In genomic region chr17:68435876-68436842, GRCh38 we compare ENCODE assay signal across 8 cellular contexts. TPM values are rescaled to one million over a fixed set of nuclear protein-coding genes. Genes with fewer than 3 reads are reported as not detected.
DNase-seq lines count a peak whose midpoint lies in the region; ATAC-seq, FAIRE-seq and TF ChIP-seq lines count a peak whose summit lies in the region.

No MANE protein-coding gene starts in this region.

- peaks cover 10% of the 10 kb centered on the region for H3K36me3 Mint-ChIP-seq in type B pancreatic cell

- H3K4me3 Mint-ChIP-seq in type B pancreatic cell, result no peak overlapping the region

- H3K27me3 Mint-ChIP-seq in type B pancreatic cell, result no peaks in the 10 kb centered on the region

- no peak for FAIRE-seq in pancreas (lab: Jason Lieb, UNC)

- H3K36me3 ChIP-seq in BLaER1 (no peaks in the 10 kb centered on the region), SJSA1 (peaks cover 49% of the 10 kb centered on the region), pancreas (peaks cover 7 to 36% (median 8%) of the 10 kb centered on the region in 3 donors)

- H3K4me2 ChIP-seq in BLaER1, result peak overlapping the region; percentile 47; the same call in 1 of the 2 replicates

- ATAC-seq in pancreas, result peak; percentile 77 to 83 (median 82)

- H3K9me3 Mint-ChIP-seq in type B pancreatic cell, result no peaks in the 10 kb centered on the region

- intact Hi-C loops in pancreas (cut with DNase I), result no loop called here

- no peaks in the 10 kb centered on the region for H4K20me1 ChIP-seq in BLaER1

- H3K27me3 ChIP-seq in BLaER1, result no peaks in the 10 kb centered on the region
- no peaks in the 10 kb centered on the region for H3K27me3 ChIP-seq in SJSA1 (replicated peaks)
- H3K27me3 ChIP-seq in pancreas, result no peaks in the 10 kb centered on the region

- peak overlapping the region; percentile 25 for H3K27ac Mint-ChIP-seq in type B pancreatic cell

- WGBS in pancreas, 2 donors, result 64 to 65% methylated on average over 20 of the region's 20 CpGs

- H3K4me3 ChIP-seq in BLaER1 (no peak overlapping the region), SJSA1 (no peak overlapping the region), pancreas (no peak overlapping the region)

- TF ChIP-seq CTCF in GM20000 (IDR thresholded peaks at IDR 0.05; ENCODE audit: extremely low read depth, missing control alignments) (peak; percentile 82), pancreas (IDR thresholded peaks at IDR 0.05) (peak; percentile 74 to 94 (median 90)), type B pancreatic cell (conservative IDR thresholded peaks at IDR 0.05) (peak; percentile 94)

- no peak overlapping the region for H3K9ac ChIP-seq in BLaER1

- H3K9me3 ChIP-seq in BLaER1 (no peaks in the 10 kb centered on the region), SJSA1 (replicated peaks) (no peaks in the 10 kb centered on the region), pancreas (no peaks in the 10 kb centered on the region)

- DNase-seq in GM20000 (ENCODE audit: low spot score) (peak; percentile 73), NAMALWA (ENCODE audit: low spot score) (peak; percentile 91), SJSA1 (ENCODE audit: low read depth in 1 of 2, low spot score in 2 of 2) (peak; percentile 76 to 81), germinal center (ENCODE audit: low spot score) (peak; percentile 78), pancreas (peak in 5 of 6 donors; percentile 52 to 78 (median 69)), type B pancreatic cell (ENCODE audit: extremely low spot score, unreplicated experiment) (peak; percentile 78)
- peak; percentile 92 for DNase-seq in activated effector memory CD4-positive, alpha-beta T cell treated with anti-CD3 and anti-CD28 coated beads, Interleukin-2, amount 50 U/mL, for 16 hours

- H3K4me1 ChIP-seq in BLaER1 (peaks cover 61% of the 10 kb centered on the region), SJSA1 (replicated peaks) (peaks cover 7% of the 10 kb centered on the region), pancreas (peaks cover 0 to 13% (median 7%) of the 10 kb centered on the region in 3 donors)

- H3K27ac ChIP-seq in BLaER1 (no peak overlapping the region), SJSA1 (no peak overlapping the region), pancreas (no peak overlapping the region)

- H3K4me1 Mint-ChIP-seq in type B pancreatic cell (ENCODE audit: unreplicated experiment), result peaks cover 29% of the 10 kb centered on the region

RNA-seq across cellular contexts. Expression of gene WIPI1, which starts 21.1 kb away (rescaled TPM):
- 35.1 and 53.5 TPM in 2 replicates for total RNA-seq in SJSA1 (2014; rRNA removed; shearing (Covaris generic))
- total RNA-seq in pancreas (10 to 100 TPM; 23.3 to 32.2 (median 27.1) TPM), type B pancreatic cell (ENCODE audit: low replicate concordance) (39.0 and 52.2 TPM in 2 replicates)
- 10 to 100 TPM; 14.0 to 15.7 TPM for polyA plus RNA-seq in pancreas
